In genomic region chr1:7230896-7231210, GRCh38 we compare ENCODE assay signal across 24 cellular contexts.
"Had no signal": no experiment of that assay in that cellular context is flagged by ENCODE, and none has a peak within 500 bp of the region (broad histone marks: within the 10 kb centered on the region; RNA-seq: fewer than 3 reads in every experiment).

No MANE protein-coding gene starts in this region.

- H3K4me1 Mint-ChIP-seq: immature natural killer cell; naive B cell; stimulated activated memory B cell treated with anti-CD40 and anti-IgM and Interleukin-4, amounts not matched to agents 10 μg/mL and 1 μg/mL and 100 μg/mL, for 72 hours had no signal

- DNase-seq: cerebellar nuclear complex; effector CD8-positive, alpha-beta T cell; esophagus squamous epithelium; hypothalamus; immature natural killer cell; islet precursor cell; mesenchymal stem cell; mucosa of descending colon; naive B cell; occipital lobe; ovary; psoas muscle; right cardiac atrium; sigmoid colon; stimulated activated CD4-positive, alpha-beta T cell treated with anti-CD3 and anti-CD28 coated beads, Interleukin-4, amount 100 ng/mL, for 4 hours; stimulated activated naive CD8-positive, alpha-beta T cell treated with anti-CD3 and anti-CD28 coated beads, Interleukin-15, Interleukin-2, amounts not matched to agents 100 U/mL and 50 U/mL, for 24 hours; testis; tibial artery had no signal

- H3K9me3 Mint-ChIP-seq: dendritic cell treated with granulocyte-macrophage colony-stimulating factor and Interleukin-4, amounts not matched to agents 40 ng/mL and 50 ng/mL, for 4 days; mesothelial cell of epicardium; naive B cell; nephron; stimulated activated memory B cell treated with anti-CD40 and anti-IgM and Interleukin-4, amounts not matched to agents 10 μg/mL and 1 μg/mL and 100 μg/mL, for 72 hours; type B pancreatic cell had no signal

- H3K36me3 ChIP-seq: esophagus squamous epithelium, ovary, sigmoid colon, tibial artery had no signal

- H3K27me3 Mint-ChIP-seq: type B pancreatic cell had no signal

- H3K27ac Mint-ChIP-seq: dendritic cell treated with granulocyte-macrophage colony-stimulating factor and Interleukin-4, amounts not matched to agents 40 ng/mL and 50 ng/mL, for 4 days; immature natural killer cell; mesothelial cell of epicardium; naive B cell; nephron; stimulated activated memory B cell treated with anti-CD40 and anti-IgM and Interleukin-4, amounts not matched to agents 10 μg/mL and 1 μg/mL and 100 μg/mL, for 72 hours; type B pancreatic cell had no signal

- H3K36me3 Mint-ChIP-seq: immature natural killer cell; mesothelial cell of epicardium; naive B cell; stimulated activated memory B cell treated with anti-CD40 and anti-IgM and Interleukin-4, amounts not matched to agents 10 μg/mL and 1 μg/mL and 100 μg/mL, for 72 hours; type B pancreatic cell had no signal

- ATAC-seq: mucosa of descending colon; psoas muscle; right cardiac atrium; stimulated activated memory B cell treated with anti-CD40 and anti-IgM and Interleukin-4, amounts not matched to agents 10 μg/mL and 1 μg/mL and 100 μg/mL, for 72 hours; stimulated activated naive CD8-positive, alpha-beta T cell treated with anti-CD3 and anti-CD28 coated beads, Interleukin-15, Interleukin-2, amounts not matched to agents 100 U/mL and 50 U/mL, for 24 hours had no signal

- H3K4me3 Mint-ChIP-seq: dendritic cell treated with granulocyte-macrophage colony-stimulating factor and Interleukin-4, amounts not matched to agents 40 ng/mL and 50 ng/mL, for 4 days; immature natural killer cell; mesothelial cell of epicardium; nephron; stimulated activated memory B cell treated with anti-CD40 and anti-IgM and Interleukin-4, amounts not matched to agents 10 μg/mL and 1 μg/mL and 100 μg/mL, for 72 hours; type B pancreatic cell had no signal

- H3K4me1 ChIP-seq: esophagus squamous epithelium, psoas muscle, sigmoid colon, testis, tibial artery had no signal

- H3K27me3 ChIP-seq: ovary, sigmoid colon, testis had no signal

- H3K4me3 ChIP-seq: esophagus squamous epithelium, lung, mucosa of descending colon, ovary, psoas muscle, sigmoid colon, testis, tibial artery had no signal

- H3K27ac ChIP-seq: esophagus squamous epithelium, ovary, psoas muscle, sigmoid colon, testis, tibial artery had no signal

- H3K9me3 ChIP-seq: esophagus squamous epithelium, mucosa of descending colon, ovary, psoas muscle, sigmoid colon, testis, tibial artery had no signal
